Comparison of ENCODE assay signal across 13 cellular contexts in genomic region chr10:6927001-6927400, GRCh38.
A peak's percentile ranks its signal among the peaks of the same experiment; 100 is the strongest.
DNase-seq lines count a peak whose midpoint lies in the region; ATAC-seq and TF ChIP-seq lines count a peak whose summit lies in the region.
"Had no signal": no experiment of that assay in that cellular context is flagged by ENCODE, and none has a peak within 500 bp of the region (broad histone marks: within the 10 kb centered on the region; RNA-seq: fewer than 3 reads in every experiment).

No MANE protein-coding gene starts in this region.

- no peak for TF ChIP-seq EP300 in upper lobe of left lung (IDR thresholded peaks at IDR 0.05)
- TF ChIP-seq EP300 in gastroesophageal sphincter (IDR thresholded peaks at IDR 0.05) = no peak

- peaks cover 45% of the 10 kb centered on the region for H3K4me1 Mint-ChIP-seq in activated T-cell treated with anti-CD3 and anti-CD28 coated beads, Interleukin-2, amount 50 U/mL, for 72 hours (ENCODE audit: low read depth)
- peaks cover 43 to 59% of the 10 kb centered on the region in 2 donors for H3K4me1 Mint-ChIP-seq in effector memory CD8-positive, alpha-beta T cell (ENCODE audit: low read depth in 2 of 2)

- H3K27ac ChIP-seq in OCI-LY7 (ENCODE audit: low read depth, low read length, poor library complexity, severe bottlenecking) = peak overlapping the region; percentile 96
- H3K27ac ChIP-seq in upper lobe of left lung = peak overlapping the region in 3 of 4 donors; percentile 11 to 74 (median 54)
- H3K27ac ChIP-seq in gastroesophageal sphincter = no peak overlapping the region
- H3K27ac ChIP-seq: epithelial cell of prostate, tibial artery had no signal

- 60% methylated on average over 2 of the region's 2 CpGs for WGBS in upper lobe of left lung, 2 donors
- 84 to 100% methylated on average over 2 of the region's 2 CpGs for WGBS in gastroesophageal sphincter (ENCODE audit: low coverage in 1 of 2), 2 donors

- ATAC-seq in activated T-cell treated with anti-CD3 and anti-CD28 coated beads, Interleukin-2, amount 50 U/mL, for 72 hours (replicated peaks in 1 of 2) = no peak
- no peak for ATAC-seq in effector memory CD8-positive, alpha-beta T cell (replicated peaks)
- ATAC-seq in upper lobe of left lung (ENCODE audit: low FRiP score in 2 of 2) (peak in 1 of 2 donors; percentile 50), gastroesophageal sphincter (no peak), GM21423 (IDR thresholded peaks at IDR 0.05; ENCODE audit: unreplicated experiment) (no peak)

- H3K9me3 Mint-ChIP-seq in activated T-cell treated with anti-CD3 and anti-CD28 coated beads, Interleukin-2, amount 50 U/mL, for 72 hours = no peaks in the 10 kb centered on the region
- H3K9me3 Mint-ChIP-seq in effector memory CD8-positive, alpha-beta T cell = no peaks in the 10 kb centered on the region

- H2AFZ ChIP-seq in OCI-LY7 (ENCODE audit: low read length) = peak overlapping the region; percentile 60; the same call in 1 of the 2 replicates

- peaks cover 5% of the 10 kb centered on the region for H3K27me3 Mint-ChIP-seq in activated T-cell treated with anti-CD3 and anti-CD28 coated beads, Interleukin-2, amount 50 U/mL, for 72 hours (ENCODE audit: low read depth)
- no peaks in the 10 kb centered on the region for H3K27me3 Mint-ChIP-seq in effector memory CD8-positive, alpha-beta T cell

- no peaks in the 10 kb centered on the region for H3K36me3 ChIP-seq in OCI-LY7 (ENCODE audit: insufficient read depth, low read length)
- H3K36me3 ChIP-seq in upper lobe of left lung = no peaks in the 10 kb centered on the region
- no peaks in the 10 kb centered on the region for H3K36me3 ChIP-seq in gastroesophageal sphincter
- H3K36me3 ChIP-seq: tibial artery had no signal

- H3K4me1 ChIP-seq in OCI-LY7 (ENCODE audit: insufficient read depth, low read length, poor library complexity, severe bottlenecking) = peaks cover 62% of the 10 kb centered on the region
- peaks cover 0 to 15% (median 7%) of the 10 kb centered on the region in 4 donors for H3K4me1 ChIP-seq in upper lobe of left lung
- peaks cover 0 to 9% (median 0%) of the 10 kb centered on the region in 3 donors for H3K4me1 ChIP-seq in gastroesophageal sphincter

- intact Hi-C loops in OCI-LY7 (cut with micrococcal nuclease; ENCODE audit: unreplicated experiment) = loop anchor here (5.0 to 10.0 kb wide), 2 partner anchors 128 to 545 kb away; no protein-coding TSS in a partner anchor

- no peak for DNase-seq in activated T-cell treated with anti-CD3 and anti-CD28 coated beads, Interleukin-2, amount 50 U/mL, for 72 hours
- DNase-seq in activated T-cell treated with anti-CD3 and anti-CD28 coated beads, Interleukin-2, amount 50 U/mL, for 1 hour = no peak
- DNase-seq in OCI-LY7 (ENCODE audit: low spot score) = no peak
- no peak for DNase-seq in effector memory CD8-positive, alpha-beta T cell
- peak in 1 of 2 donors; percentile 30 for DNase-seq in upper lobe of left lung
- DNase-seq in stimulated activated CD8-positive, alpha-beta memory T cell treated with anti-CD3 and anti-CD28 coated beads, Interleukin-4, amount 100 ng/mL, for 48 hours = no peak
- DNase-seq: NCI-H2029, retina, tibial artery had no signal

- no peaks in the 10 kb centered on the region for H3K9me2 ChIP-seq in OCI-LY7 (ENCODE audit: insufficient read depth, low read length)

- no peak for TF ChIP-seq CTCF in OCI-LY7 (conservative IDR thresholded peaks at IDR 0.05; ENCODE audit: low read length)
- no peak for TF ChIP-seq CTCF in upper lobe of left lung (IDR thresholded peaks at IDR 0.05)
- no peak for TF ChIP-seq CTCF in gastroesophageal sphincter (IDR thresholded peaks at IDR 0.05)

- no TSS peak for BruUV-seq in OCI-LY7 (replicated peaks; lab: Mats Ljungman, UMichigan)

- no peaks in the 10 kb centered on the region for H3K79me2 ChIP-seq in OCI-LY7 (ENCODE audit: insufficient read depth, low read depth, low read length)

- POLR2A ChIA-PET in OCI-LY7 (lab: Charles Lee) = interaction anchor here (0.6 to 1.6 kb wide), 5 partner anchors 13 to 407 kb away, joined by 3 to 4 read pairs (median 3); no protein-coding TSS in a partner anchor

- CTCF ChIA-PET in OCI-LY7 (lab: Charles Lee; ENCODE audit: unreplicated experiment) = no interaction called here

- H3K27ac Mint-ChIP-seq in activated T-cell treated with anti-CD3 and anti-CD28 coated beads, Interleukin-2, amount 50 U/mL, for 72 hours = peak overlapping the region; percentile 68
- peak overlapping the region; percentile 92 to 94 for H3K27ac Mint-ChIP-seq in effector memory CD8-positive, alpha-beta T cell

- H3K27me3 ChIP-seq in upper lobe of left lung (no peaks in the 10 kb centered on the region), gastroesophageal sphincter (no peaks in the 10 kb centered on the region)
- H3K27me3 ChIP-seq: tibial artery had no signal

- no peak for TF ChIP-seq POLR2A in upper lobe of left lung (IDR thresholded peaks at IDR 0.05)
- TF ChIP-seq POLR2A in gastroesophageal sphincter (IDR thresholded peaks at IDR 0.05) = no peak

- no peaks in the 10 kb centered on the region for H3K36me3 Mint-ChIP-seq in activated T-cell treated with anti-CD3 and anti-CD28 coated beads, Interleukin-2, amount 50 U/mL, for 72 hours (ENCODE audit: insufficient read depth in 2 of 2)
- peaks cover 10% of the 10 kb centered on the region for H3K36me3 Mint-ChIP-seq in effector memory CD8-positive, alpha-beta T cell (ENCODE audit: insufficient read depth)

- H3K4me3 ChIP-seq in OCI-LY7 (ENCODE audit: low read depth, low read length, poor library complexity, severe bottlenecking) (peak overlapping the region; percentile 32), upper lobe of left lung (no peak overlapping the region), gastroesophageal sphincter (no peak overlapping the region)
- H3K4me3 ChIP-seq: mucosa of descending colon, tibial artery had no signal

- H3K9me3 ChIP-seq in OCI-LY7 (ENCODE audit: low read length) (peaks cover 13% of the 10 kb centered on the region; the same call in 1 of the 2 replicates), upper lobe of left lung (no peaks in the 10 kb centered on the region), gastroesophageal sphincter (no peaks in the 10 kb centered on the region)
- H3K9me3 ChIP-seq: mucosa of descending colon, tibial artery had no signal

- no peaks in the 10 kb centered on the region for H4K20me1 ChIP-seq in OCI-LY7 (ENCODE audit: insufficient read depth, low read length)

- H3K4me3 Mint-ChIP-seq in activated T-cell treated with anti-CD3 and anti-CD28 coated beads, Interleukin-2, amount 50 U/mL, for 72 hours = peak overlapping the region; percentile 36 to 78
- peak overlapping the region; percentile 85 to 88 for H3K4me3 Mint-ChIP-seq in effector memory CD8-positive, alpha-beta T cell

- H3K4me2 ChIP-seq in OCI-LY7 (ENCODE audit: low read length) = peak overlapping the region; percentile 81

Comparison
In these comparisons a context has a peak if more than half of its experiments do, and no peak if none do; other contexts are left out.
1. H3K27ac ChIP-seq: peak in OCI-LY7 (single experiment) and upper lobe of left lung (3 of 4); none in gastroesophageal sphincter (0 of 4).